In the genomic region with DNA sequence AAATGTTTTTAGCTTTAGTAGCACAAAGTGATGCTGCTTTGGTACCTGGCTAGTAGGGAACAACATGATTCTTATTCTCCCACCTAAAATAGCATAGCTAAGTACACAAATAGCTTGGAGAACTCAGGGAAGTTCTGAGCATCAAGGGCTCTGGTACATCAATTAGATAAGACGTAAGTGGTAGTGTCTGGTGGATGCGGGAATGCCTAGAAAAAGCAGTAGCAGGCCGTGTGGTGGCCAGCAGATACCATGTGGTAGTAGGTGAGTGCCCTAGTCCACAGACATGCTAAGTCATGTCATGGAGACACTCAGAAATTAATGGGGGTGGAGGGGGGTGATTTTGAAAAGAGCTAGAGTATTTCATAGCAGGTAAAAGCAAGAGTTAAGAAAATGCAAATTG, we compare ENCODE assay signal across 1 cellular context.
TF ChIP-seq lines count a peak whose summit lies in the region.

No MANE protein-coding gene starts in this region.

TF ChIP-seq in H1, 55 proteins besides CTCF, POLR2A, EP300 and RAD21 (continued from another document):
- TF ChIP-seq SIRT6 (IDR thresholded peaks at IDR 0.05; ENCODE audit: low read length) (no peak), CREB1 (IDR thresholded peaks at IDR 0.05) (no peak), POLR2AphosphoS5 (IDR thresholded peaks at IDR 0.05; ENCODE audit: low read depth, low read length) (no peak), TBP (IDR thresholded peaks at IDR 0.05; ENCODE audit: low read depth, low read length) (no peak), RNF2 (IDR thresholded peaks at IDR 0.05; ENCODE audit: borderline replicate concordance, low read depth, low read length, missing control alignments, poor library complexity, severe bottlenecking) (no peak), TAF7 (optimal IDR thresholded peaks at IDR 0.05; ENCODE audit: borderline replicate concordance, low read depth, low read length) (no peak)
- TF ChIP-seq, protein P1, sequence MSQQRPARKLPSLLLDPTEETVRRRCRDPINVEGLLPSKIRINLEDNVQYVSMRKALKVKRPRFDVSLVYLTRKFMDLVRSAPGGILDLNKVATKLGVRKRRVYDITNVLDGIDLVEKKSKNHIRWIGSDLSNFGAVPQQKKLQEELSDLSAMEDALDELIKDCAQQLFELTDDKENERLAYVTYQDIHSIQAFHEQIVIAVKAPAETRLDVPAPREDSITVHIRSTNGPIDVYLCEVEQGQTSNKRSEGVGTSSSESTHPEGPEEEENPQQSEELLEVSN (IDR thresholded peaks at IDR 0.05): no peak
